Comparison of ENCODE assay signal across 20 cellular contexts in the genomic region with DNA sequence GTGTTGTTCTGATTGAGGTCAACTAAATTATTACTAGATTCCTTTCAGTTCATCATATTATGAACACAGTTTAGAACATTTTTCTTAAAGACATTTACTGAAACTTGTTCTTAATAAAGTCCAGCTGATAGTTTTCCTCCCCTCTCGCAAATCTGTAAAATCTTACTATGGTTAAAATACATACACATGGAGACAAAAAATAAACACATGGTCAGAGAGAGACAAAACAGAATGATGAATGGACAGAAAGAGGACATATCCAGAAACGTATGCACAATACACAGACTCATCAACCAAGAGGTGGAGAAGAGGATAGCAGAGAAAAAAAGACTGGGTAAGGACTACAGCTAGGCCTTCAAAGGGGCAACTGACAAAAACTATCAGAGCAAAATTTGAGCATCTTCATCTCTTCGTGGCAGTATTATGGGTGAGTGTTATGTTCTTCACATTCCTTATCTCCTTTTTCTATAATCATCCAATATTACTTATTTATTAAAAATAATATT.
"Had no signal": no experiment of that assay in that cellular context is flagged by ENCODE, and none has a peak within 500 bp of the region (broad histone marks: within the 10 kb centered on the region; RNA-seq: fewer than 3 reads in every experiment).

No MANE protein-coding gene starts in this region.

- H3K27me3 Mint-ChIP-seq: naive thymus-derived CD4-positive, alpha-beta T cell had no signal

- H3K4me1 ChIP-seq: gastroesophageal sphincter, uterus had no signal

- H3K4me3 Mint-ChIP-seq: immature natural killer cell had no signal

- H3K27me3 ChIP-seq: gastroesophageal sphincter, neutrophil, sigmoid colon, tibial artery, upper lobe of left lung, uterus had no signal

- H3K9me3 ChIP-seq: gastroesophageal sphincter, left ventricle myocardium inferior, lower lobe of right lung, neutrophil, sigmoid colon, tibial artery, upper lobe of left lung, uterus had no signal

- H3K27ac ChIP-seq: gastroesophageal sphincter, left ventricle myocardium inferior, lower lobe of right lung, neutrophil, sigmoid colon, skin epidermis, tibial artery, upper lobe of left lung, uterus had no signal

- H3K4me3 ChIP-seq: gastroesophageal sphincter, left ventricle myocardium inferior, lower lobe of right lung, sigmoid colon, skin epidermis, tibial artery, upper lobe of left lung, uterus had no signal

- H3K36me3 ChIP-seq: neutrophil, sigmoid colon, uterus had no signal

- DNase-seq: effector memory CD4-positive, alpha-beta T cell; foreskin fibroblast; glutamatergic neuron; immature natural killer cell; kidney; left cardiac atrium; left ventricle myocardium inferior; lower lobe of right lung; naive thymus-derived CD4-positive, alpha-beta T cell; posterior cingulate gyrus; sigmoid colon; stimulated activated CD4-positive, alpha-beta T cell treated with anti-CD3 and anti-CD28 coated beads, Interleukin-2, amount 100 ng/mL, for 24 hours; stimulated activated naive CD4-positive, alpha-beta T cell treated with Interleukin-2 at 50 U/mL for 16 hours; tibial artery; upper lobe of left lung; uterus had no signal

- ATAC-seq: esophagus mucosa; gastroesophageal sphincter; left cardiac atrium; lower lobe of right lung; naive thymus-derived CD4-positive, alpha-beta T cell had no signal

- H3K9me3 Mint-ChIP-seq: immature natural killer cell had no signal
